Comparison of ENCODE assay signal across 12 cellular contexts in the genomic region with DNA sequence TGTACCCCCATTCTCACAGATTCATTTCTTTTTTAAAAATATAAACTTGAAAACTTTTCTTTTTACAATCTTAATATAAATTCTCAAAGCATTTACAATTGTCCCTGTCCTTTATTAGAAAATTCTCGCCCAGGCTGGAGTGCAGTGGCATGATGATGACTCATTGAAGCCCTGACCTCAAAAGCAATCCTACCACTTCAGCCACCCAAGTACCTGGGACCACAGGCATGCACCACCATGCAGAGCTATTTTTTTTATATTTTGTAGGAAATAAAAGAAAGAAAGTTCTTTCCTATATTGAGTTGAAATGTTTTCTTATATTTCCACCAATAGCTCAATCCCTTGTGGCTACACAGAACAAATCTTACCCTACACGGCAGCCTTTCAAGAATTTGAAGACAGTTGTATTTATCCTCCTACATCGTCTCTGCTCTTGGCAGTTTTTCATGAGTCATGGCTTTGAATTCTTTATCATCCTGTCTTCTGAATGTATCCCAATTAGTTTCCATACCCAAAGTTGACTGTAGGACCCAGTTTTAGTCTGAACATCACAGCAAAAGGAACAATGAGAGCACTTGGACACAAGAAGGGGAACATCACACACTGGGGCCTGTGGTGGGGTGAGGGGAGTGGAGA. TPM values are rescaled to one million over a fixed set of nuclear protein-coding genes. Genes with fewer than 3 reads are reported as not detected.
DNase-seq lines count a peak whose midpoint lies in the region; ATAC-seq and TF ChIP-seq lines count a peak whose summit lies in the region.
"Had no signal": no experiment of that assay in that cellular context is flagged by ENCODE, and none has a peak within 500 bp of the region (broad histone marks: within the 10 kb centered on the region; RNA-seq: fewer than 3 reads in every experiment).

No MANE protein-coding gene starts in this region.

- H3K9me3 ChIP-seq in HUES6 (ENCODE audit: control insufficient read depth, insufficient read depth, low read depth, low read length), result no peaks in the 10 kb centered on the region
- no peaks in the 10 kb centered on the region for H3K9me3 ChIP-seq in mesenchymal stem cell (ENCODE audit: control insufficient read depth, low read length)
- no peaks in the 10 kb centered on the region for H3K9me3 ChIP-seq in Peyer's patch

- no peaks in the 10 kb centered on the region for H3K36me3 ChIP-seq in HUES6 (ENCODE audit: control insufficient read depth, insufficient read depth, low read length)
- H3K36me3 ChIP-seq in mesenchymal stem cell (ENCODE audit: control insufficient read depth in 1 of 2, insufficient read depth in 2 of 2, low read depth in 1 of 2, low read length in 2 of 2), result no peaks in the 10 kb centered on the region
- no peaks in the 10 kb centered on the region for H3K36me3 ChIP-seq in Peyer's patch

- H3K79me1 ChIP-seq in mesenchymal stem cell (replicated peaks; ENCODE audit: low read length, poor library complexity, severe bottlenecking), result peaks cover 5% of the 10 kb centered on the region

- peaks cover 38% of the 10 kb centered on the region for H3K4me1 ChIP-seq in HUES6 (ENCODE audit: control insufficient read depth, insufficient read depth, low read length)
- H3K4me1 ChIP-seq in mesenchymal stem cell (ENCODE audit: control insufficient read depth, insufficient read depth, low read depth, low read length), result peaks cover 2% of the 10 kb centered on the region
- no peaks in the 10 kb centered on the region for H3K4me1 ChIP-seq in Peyer's patch

- no peaks in the 10 kb centered on the region for H3K36me3 Mint-ChIP-seq in brain

- H3K27me3 ChIP-seq in HUES6 (ENCODE audit: control insufficient read depth, insufficient read depth, low read length) (no peaks in the 10 kb centered on the region), mesenchymal stem cell (ENCODE audit: control insufficient read depth in 1 of 2, insufficient read depth in 1 of 2, low read length in 2 of 2) (no peaks in the 10 kb centered on the region), Peyer's patch (no peaks in the 10 kb centered on the region)

- H3K9me3 Mint-ChIP-seq in brain, result no peaks in the 10 kb centered on the region
- H3K9me3 Mint-ChIP-seq: T-helper 1 cell treated with Interleukin-12 subunit alpha and Interleukin-12 subunit beta and Interleukin-4 antibody, amounts not matched to agents 30 μg/mL and 1 μg/mL, for 36 hours had no signal

- no peak overlapping the region for H3K4me3 ChIP-seq in HUES6 (ENCODE audit: low read depth, low read length)
- H3K4me3 ChIP-seq in mesenchymal stem cell (ENCODE audit: insufficient read depth in 1 of 2, low read depth in 1 of 2, low read length in 2 of 2), result no peak overlapping the region
- no peak overlapping the region for H3K4me3 ChIP-seq in Peyer's patch

- no peak overlapping the region for H4K91ac ChIP-seq in mesenchymal stem cell (ENCODE audit: low read length)

- DNase-seq in COLO829 (ENCODE audit: low spot score), result peak; percentile 36
- peak; percentile 63 for DNase-seq in mesenchymal stem cell
- no peak for DNase-seq in T-helper 9 cell
- DNase-seq in DMS 273 treated with DMSO at 0.1 percent for 48 hours (lab: John Stamatoyannopoulos, UW), result no peak
- no peak for DNase-seq in Peyer's patch
- DNase-seq: MM.1S had no signal

- TF ChIP-seq POLR2A in Peyer's patch (IDR thresholded peaks at IDR 0.05), result no peak

- 17% methylated on average over 3 of the region's 3 CpGs for WGBS in mesenchymal stem cell

- H3K4me3 Mint-ChIP-seq in brain, result peak overlapping the region in 1 of 5 experiments; percentile 46
- H3K4me3 Mint-ChIP-seq: T-helper 1 cell treated with Interleukin-12 subunit alpha and Interleukin-12 subunit beta and Interleukin-4 antibody, amounts not matched to agents 30 μg/mL and 1 μg/mL, for 36 hours had no signal

- no peak overlapping the region for H3K4me2 ChIP-seq in mesenchymal stem cell (ENCODE audit: low read length, poor library complexity, severe bottlenecking)

- H2BK5ac ChIP-seq in mesenchymal stem cell (ENCODE audit: low read depth, low read length, poor library complexity, severe bottlenecking), result no peak overlapping the region

- H3K27ac Mint-ChIP-seq in brain, result peak overlapping the region in 4 of 5 experiments; percentile 18 to 90 (median 38)
- H3K27ac Mint-ChIP-seq: T-helper 1 cell treated with Interleukin-12 subunit alpha and Interleukin-12 subunit beta and Interleukin-4 antibody, amounts not matched to agents 30 μg/mL and 1 μg/mL, for 36 hours had no signal

- H3K9ac ChIP-seq in HUES6 (ENCODE audit: low read length) (no peak overlapping the region), mesenchymal stem cell (ENCODE audit: low read length) (no peak overlapping the region)

- H2AFZ ChIP-seq in mesenchymal stem cell (ENCODE audit: low read depth, low read length), result no peak overlapping the region

- H3K4me1 Mint-ChIP-seq in brain, result peaks cover 20% of the 10 kb centered on the region

- no peak overlapping the region for H2BK12ac ChIP-seq in mesenchymal stem cell (ENCODE audit: low read length in 2 of 2)

- no peak overlapping the region for H2BK15ac ChIP-seq in mesenchymal stem cell (ENCODE audit: low read depth, poor library complexity, severe bottlenecking)

- no peak overlapping the region for H3K23ac ChIP-seq in mesenchymal stem cell (ENCODE audit: low read length in 2 of 2)

- TF ChIP-seq CTCF in brain (conservative IDR thresholded peaks at IDR 0.05), result no peak
- no peak for TF ChIP-seq CTCF in Peyer's patch (IDR thresholded peaks at IDR 0.05)

- H3K27me3 Mint-ChIP-seq in brain, result no peaks in the 10 kb centered on the region

- no peak overlapping the region for H3K4ac ChIP-seq in mesenchymal stem cell (ENCODE audit: low read depth in 1 of 2, low read length in 2 of 2)

- no peak overlapping the region for H3K18ac ChIP-seq in mesenchymal stem cell (ENCODE audit: low read depth in 1 of 2, low read length in 2 of 2)

- no peak overlapping the region for H4K8ac ChIP-seq in mesenchymal stem cell (ENCODE audit: low read length)

- H3K27ac ChIP-seq in HUES6 (ENCODE audit: low read depth, low read length), result peak overlapping the region; percentile 66; the same call in 1 of the 2 replicates
- peak overlapping the region; percentile 41 for H3K27ac ChIP-seq in mesenchymal stem cell (ENCODE audit: low read length, poor library complexity, severe bottlenecking)
- no peak overlapping the region for H3K27ac ChIP-seq in Peyer's patch

- H2AK5ac ChIP-seq in mesenchymal stem cell (ENCODE audit: low read length, severe bottlenecking), result no peak overlapping the region

- no peak overlapping the region for H3K14ac ChIP-seq in mesenchymal stem cell (ENCODE audit: low read length in 2 of 2)

- H2BK120ac ChIP-seq in mesenchymal stem cell (ENCODE audit: low read depth, low read length), result no peak overlapping the region

- ATAC-seq in HG03520 (IDR thresholded peaks at IDR 0.05; ENCODE audit: unreplicated experiment), result no peak

RNA-seq across cellular contexts. Expression of a gene that starts 52.4 kb away (rescaled TPM):
- polyA plus RNA-seq in brain (ENCODE audit: insufficient read depth, low read depth, low replicate concordance), result 78.3 TPM
- 6.2 TPM for polyA plus RNA-seq in mesenchymal stem cell (2013, experiment 1 of 2)
- polyA plus RNA-seq in mesenchymal stem cell (2013, experiment 2 of 2), result 5.9 TPM
- 1 to 10 TPM; 1.4 to 4.1 (median 1.8) TPM for total RNA-seq in Peyer's patch
- total RNA-seq: cardiac septum, osteoblast had no signal

Comparison
In these comparisons a context has a peak if more than half of its experiments do, and no peak if none do; other contexts are left out.
1. DNase-seq: peak in COLO829 (single experiment) and mesenchymal stem cell (single experiment); none in T-helper 9 cell (single experiment), DMS 273 treated with DMSO at 0.1 percent for 48 hours (single experiment) and Peyer's patch (0 of 3).
2. H3K27ac ChIP-seq: peak in HUES6 (single experiment) and mesenchymal stem cell (single experiment); none in Peyer's patch (0 of 4).